In the genomic region with DNA sequence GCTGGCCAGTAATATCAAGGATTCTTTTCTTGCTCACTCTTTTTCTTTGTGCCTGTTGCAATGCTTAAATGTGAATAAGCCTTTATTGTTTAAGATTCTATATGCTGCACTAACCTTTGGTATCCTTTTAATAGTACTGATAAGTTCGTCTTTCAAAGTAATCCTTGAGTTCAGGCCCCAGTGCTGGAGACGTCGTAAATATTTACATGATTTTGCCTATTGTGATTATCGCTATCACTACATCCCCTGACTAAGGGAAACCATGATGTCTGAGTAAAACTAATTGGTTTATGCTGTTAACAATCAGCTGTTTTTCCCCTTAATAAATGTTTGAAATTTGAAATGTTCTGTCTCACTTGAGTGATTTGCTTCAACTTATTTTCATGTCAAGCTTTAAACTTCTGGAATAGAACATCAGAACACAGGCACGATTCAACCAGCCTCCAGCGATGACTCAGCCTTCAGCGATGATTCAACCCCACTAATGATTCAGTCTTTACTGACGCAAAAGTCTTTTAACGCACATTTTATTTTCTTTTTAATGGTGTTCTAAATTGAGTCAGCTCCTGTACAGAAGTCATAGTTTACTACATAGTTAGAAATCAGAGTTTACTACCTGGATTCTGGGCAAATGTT, we compare ENCODE assay signal across 1 cellular context.
TF ChIP-seq lines count a peak whose summit lies in the region.

No MANE protein-coding gene starts in this region.

TF ChIP-seq in K562, 482 proteins besides CTCF, POLR2A, EP300 and RAD21 (continued from another document and continues in another):
- TF ChIP-seq ZNF639 (CRISPR knock-in tag; conservative IDR thresholded peaks at IDR 0.05 in 1 of 2, IDR thresholded peaks at IDR 0.05 in 1 of 2): no peak
- TF ChIP-seq ESRRB (CRISPR knock-in tag; IDR thresholded peaks at IDR 0.05; ENCODE audit: borderline replicate concordance): no peak
- TF ChIP-seq NCOR1 (IDR thresholded peaks at IDR 0.05): no peak
- no peak for TF ChIP-seq ZNF431 (CRISPR knock-in tag; IDR thresholded peaks at IDR 0.05)
- TF ChIP-seq, protein P1, sequence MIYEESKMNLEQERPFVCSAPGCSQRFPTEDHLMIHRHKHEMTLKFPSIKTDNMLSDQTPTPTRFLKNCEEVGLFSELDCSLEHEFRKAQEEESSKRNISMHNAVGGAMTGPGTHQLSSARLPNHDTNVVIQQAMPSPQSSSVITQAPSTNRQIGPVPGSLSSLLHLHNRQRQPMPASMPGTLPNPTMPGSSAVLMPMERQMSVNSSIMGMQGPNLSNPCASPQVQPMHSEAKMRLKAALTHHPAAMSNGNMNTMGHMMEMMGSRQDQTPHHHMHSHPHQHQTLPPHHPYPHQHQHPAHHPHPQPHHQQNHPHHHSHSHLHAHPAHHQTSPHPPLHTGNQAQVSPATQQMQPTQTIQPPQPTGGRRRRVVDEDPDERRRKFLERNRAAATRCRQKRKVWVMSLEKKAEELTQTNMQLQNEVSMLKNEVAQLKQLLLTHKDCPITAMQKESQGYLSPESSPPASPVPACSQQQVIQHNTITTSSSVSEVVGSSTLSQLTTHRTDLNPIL (CRISPR knock-in tag; IDR thresholded peaks at IDR 0.05): no peak
- no peak for TF ChIP-seq XRCC4 (IDR thresholded peaks at IDR 0.05; ENCODE audit: extremely low read depth, insufficient read depth, insufficient read length)
- TF ChIP-seq, protein P2, sequence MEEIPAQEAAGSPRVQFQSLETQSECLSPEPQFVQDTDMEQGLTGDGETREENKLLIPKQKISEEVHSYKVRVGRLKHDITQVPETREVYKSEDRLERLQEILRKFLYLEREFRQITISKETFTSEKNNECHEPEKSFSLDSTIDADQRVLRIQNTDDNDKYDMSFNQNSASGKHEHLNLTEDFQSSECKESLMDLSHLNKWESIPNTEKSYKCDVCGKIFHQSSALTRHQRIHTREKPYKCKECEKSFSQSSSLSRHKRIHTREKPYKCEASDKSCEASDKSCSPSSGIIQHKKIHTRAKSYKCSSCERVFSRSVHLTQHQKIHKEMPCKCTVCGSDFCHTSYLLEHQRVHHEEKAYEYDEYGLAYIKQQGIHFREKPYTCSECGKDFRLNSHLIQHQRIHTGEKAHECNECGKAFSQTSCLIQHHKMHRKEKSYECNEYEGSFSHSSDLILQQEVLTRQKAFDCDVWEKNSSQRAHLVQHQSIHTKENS (CRISPR knock-in tag; IDR thresholded peaks at IDR 0.05): no peak
- no peak for TF ChIP-seq TEAD2 (tag; IDR thresholded peaks at IDR 0.05)
- no peak for TF ChIP-seq RAD51 (IDR thresholded peaks at IDR 0.05; ENCODE audit: borderline replicate concordance, low read depth)
- TF ChIP-seq SNRNP70 (optimal IDR thresholded peaks at IDR 0.05; ENCODE audit: low read depth, low read length): no peak
- TF ChIP-seq, protein P3, sequence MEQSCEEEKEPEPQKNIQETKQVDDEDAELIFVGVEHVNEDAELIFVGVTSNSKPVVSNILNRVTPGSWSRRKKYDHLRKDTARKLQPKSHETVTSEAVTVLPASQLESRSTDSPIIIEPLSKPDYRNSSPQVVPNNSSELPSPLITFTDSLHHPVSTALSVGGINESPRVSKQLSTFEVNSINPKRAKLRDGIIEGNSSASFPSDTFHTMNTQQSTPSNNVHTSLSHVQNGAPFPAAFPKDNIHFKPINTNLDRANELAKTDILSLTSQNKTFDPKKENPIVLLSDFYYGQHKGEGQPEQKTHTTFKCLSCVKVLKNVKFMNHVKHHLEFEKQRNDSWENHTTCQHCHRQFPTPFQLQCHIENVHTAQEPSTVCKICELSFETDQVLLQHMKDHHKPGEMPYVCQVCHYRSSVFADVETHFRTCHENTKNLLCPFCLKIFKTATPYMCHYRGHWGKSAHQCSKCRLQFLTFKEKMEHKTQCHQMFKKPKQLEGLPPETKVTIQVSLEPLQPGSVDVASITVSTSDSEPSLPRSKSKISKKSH (CRISPR knock-in tag; IDR thresholded peaks at IDR 0.05): no peak
- TF ChIP-seq, protein P4, sequence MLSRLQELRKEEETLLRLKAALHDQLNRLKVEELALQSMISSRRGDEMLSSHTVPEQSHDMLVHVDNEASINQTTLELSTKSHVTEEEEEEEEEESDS (CRISPR knock-in tag; IDR thresholded peaks at IDR 0.05): no peak
- TF ChIP-seq ZNF551 (CRISPR knock-in tag; IDR thresholded peaks at IDR 0.05): no peak
- TF ChIP-seq ZNF436 (CRISPR knock-in tag; IDR thresholded peaks at IDR 0.05): no peak
- no peak for TF ChIP-seq ETV6 (IDR thresholded peaks at IDR 0.05; ENCODE audit: borderline replicate concordance in 1 of 2, low read depth in 2 of 2, low read length in 1 of 2)
- no peak for TF ChIP-seq ETV6 (CRISPR knock-in tag; IDR thresholded peaks at IDR 0.05; ENCODE audit: borderline replicate concordance)
- TF ChIP-seq, protein P5, sequence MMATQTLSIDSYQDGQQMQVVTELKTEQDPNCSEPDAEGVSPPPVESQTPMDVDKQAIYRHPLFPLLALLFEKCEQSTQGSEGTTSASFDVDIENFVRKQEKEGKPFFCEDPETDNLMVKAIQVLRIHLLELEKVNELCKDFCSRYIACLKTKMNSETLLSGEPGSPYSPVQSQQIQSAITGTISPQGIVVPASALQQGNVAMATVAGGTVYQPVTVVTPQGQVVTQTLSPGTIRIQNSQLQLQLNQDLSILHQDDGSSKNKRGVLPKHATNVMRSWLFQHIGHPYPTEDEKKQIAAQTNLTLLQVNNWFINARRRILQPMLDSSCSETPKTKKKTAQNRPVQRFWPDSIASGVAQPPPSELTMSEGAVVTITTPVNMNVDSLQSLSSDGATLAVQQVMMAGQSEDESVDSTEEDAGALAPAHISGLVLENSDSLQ (IDR thresholded peaks at IDR 0.05): peak; percentile 31; the same call in 1 of the 2 replicates
- TF ChIP-seq TCF7 (IDR thresholded peaks at IDR 0.05; ENCODE audit: borderline replicate concordance): no peak
- no peak for TF ChIP-seq HMG20B (CRISPR knock-in tag; IDR thresholded peaks at IDR 0.05)
- TF ChIP-seq, protein P6, sequence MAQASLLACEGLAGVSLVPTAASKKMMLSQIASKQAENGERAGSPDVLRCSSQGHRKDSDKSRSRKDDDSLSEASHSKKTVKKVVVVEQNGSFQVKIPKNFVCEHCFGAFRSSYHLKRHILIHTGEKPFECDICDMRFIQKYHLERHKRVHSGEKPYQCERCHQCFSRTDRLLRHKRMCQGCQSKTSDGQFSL (CRISPR knock-in tag; IDR thresholded peaks at IDR 0.05): no peak
- TF ChIP-seq, protein P6 (tag; IDR thresholded peaks at IDR 0.05): no peak
- no peak for TF ChIP-seq RREB1 (CRISPR knock-in tag; IDR thresholded peaks at IDR 0.05)
- TF ChIP-seq SMARCB1 (IDR thresholded peaks at IDR 0.05; ENCODE audit: insufficient read length, low read depth): no peak
- TF ChIP-seq POLR2AphosphoS5 (IDR thresholded peaks at IDR 0.05; ENCODE audit: control insufficient read depth, insufficient read depth, low read depth, low read length): no peak
- TF ChIP-seq RFX5 (IDR thresholded peaks at IDR 0.05; ENCODE audit: low read depth, low read length): no peak
- TF ChIP-seq CEBPG (CRISPR knock-in tag; IDR thresholded peaks at IDR 0.05): no peak
- peak in 1 of 2 experiments; percentile 31; a peak in 1 of 4 replicates for TF ChIP-seq CEBPG (tag; conservative IDR thresholded peaks at IDR 0.05 in 1 of 2, IDR thresholded peaks at IDR 0.05 in 1 of 2)
- TF ChIP-seq ZNF143 (CRISPR knock-in tag; IDR thresholded peaks at IDR 0.05): no peak
- TF ChIP-seq EZH2 (IDR thresholded peaks at IDR 0.05; ENCODE audit: borderline replicate concordance, low read depth, low read length): no peak
- TF ChIP-seq, protein P7, sequence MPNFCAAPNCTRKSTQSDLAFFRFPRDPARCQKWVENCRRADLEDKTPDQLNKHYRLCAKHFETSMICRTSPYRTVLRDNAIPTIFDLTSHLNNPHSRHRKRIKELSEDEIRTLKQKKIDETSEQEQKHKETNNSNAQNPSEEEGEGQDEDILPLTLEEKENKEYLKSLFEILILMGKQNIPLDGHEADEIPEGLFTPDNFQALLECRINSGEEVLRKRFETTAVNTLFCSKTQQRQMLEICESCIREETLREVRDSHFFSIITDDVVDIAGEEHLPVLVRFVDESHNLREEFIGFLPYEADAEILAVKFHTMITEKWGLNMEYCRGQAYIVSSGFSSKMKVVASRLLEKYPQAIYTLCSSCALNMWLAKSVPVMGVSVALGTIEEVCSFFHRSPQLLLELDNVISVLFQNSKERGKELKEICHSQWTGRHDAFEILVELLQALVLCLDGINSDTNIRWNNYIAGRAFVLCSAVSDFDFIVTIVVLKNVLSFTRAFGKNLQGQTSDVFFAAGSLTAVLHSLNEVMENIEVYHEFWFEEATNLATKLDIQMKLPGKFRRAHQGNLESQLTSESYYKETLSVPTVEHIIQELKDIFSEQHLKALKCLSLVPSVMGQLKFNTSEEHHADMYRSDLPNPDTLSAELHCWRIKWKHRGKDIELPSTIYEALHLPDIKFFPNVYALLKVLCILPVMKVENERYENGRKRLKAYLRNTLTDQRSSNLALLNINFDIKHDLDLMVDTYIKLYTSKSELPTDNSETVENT (CRISPR knock-in tag; IDR thresholded peaks at IDR 0.05): no peak
- no peak for TF ChIP-seq ZNF699 (CRISPR knock-in tag; IDR thresholded peaks at IDR 0.05; ENCODE audit: insufficient replicate concordance)
- peak; percentile 49 for TF ChIP-seq MEIS2 (IDR thresholded peaks at IDR 0.05; ENCODE audit: partially characterized antibody)
- TF ChIP-seq MAFF (IDR thresholded peaks at IDR 0.05; ENCODE audit: low read length): peak; percentile 81
- TF ChIP-seq, protein P8, sequence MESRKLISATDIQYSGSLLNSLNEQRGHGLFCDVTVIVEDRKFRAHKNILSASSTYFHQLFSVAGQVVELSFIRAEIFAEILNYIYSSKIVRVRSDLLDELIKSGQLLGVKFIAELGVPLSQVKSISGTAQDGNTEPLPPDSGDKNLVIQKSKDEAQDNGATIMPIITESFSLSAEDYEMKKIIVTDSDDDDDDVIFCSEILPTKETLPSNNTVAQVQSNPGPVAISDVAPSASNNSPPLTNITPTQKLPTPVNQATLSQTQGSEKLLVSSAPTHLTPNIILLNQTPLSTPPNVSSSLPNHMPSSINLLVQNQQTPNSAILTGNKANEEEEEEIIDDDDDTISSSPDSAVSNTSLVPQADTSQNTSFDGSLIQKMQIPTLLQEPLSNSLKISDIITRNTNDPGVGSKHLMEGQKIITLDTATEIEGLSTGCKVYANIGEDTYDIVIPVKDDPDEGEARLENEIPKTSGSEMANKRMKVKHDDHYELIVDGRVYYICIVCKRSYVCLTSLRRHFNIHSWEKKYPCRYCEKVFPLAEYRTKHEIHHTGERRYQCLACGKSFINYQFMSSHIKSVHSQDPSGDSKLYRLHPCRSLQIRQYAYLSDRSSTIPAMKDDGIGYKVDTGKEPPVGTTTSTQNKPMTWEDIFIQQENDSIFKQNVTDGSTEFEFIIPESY (CRISPR knock-in tag; IDR thresholded peaks at IDR 0.05): no peak
- TF ChIP-seq ZSCAN32 (CRISPR knock-in tag; IDR thresholded peaks at IDR 0.05): no peak
- TF ChIP-seq, protein P9, sequence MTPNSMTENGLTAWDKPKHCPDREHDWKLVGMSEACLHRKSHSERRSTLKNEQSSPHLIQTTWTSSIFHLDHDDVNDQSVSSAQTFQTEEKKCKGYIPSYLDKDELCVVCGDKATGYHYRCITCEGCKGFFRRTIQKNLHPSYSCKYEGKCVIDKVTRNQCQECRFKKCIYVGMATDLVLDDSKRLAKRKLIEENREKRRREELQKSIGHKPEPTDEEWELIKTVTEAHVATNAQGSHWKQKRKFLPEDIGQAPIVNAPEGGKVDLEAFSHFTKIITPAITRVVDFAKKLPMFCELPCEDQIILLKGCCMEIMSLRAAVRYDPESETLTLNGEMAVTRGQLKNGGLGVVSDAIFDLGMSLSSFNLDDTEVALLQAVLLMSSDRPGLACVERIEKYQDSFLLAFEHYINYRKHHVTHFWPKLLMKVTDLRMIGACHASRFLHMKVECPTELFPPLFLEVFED (CRISPR knock-in tag; conservative IDR thresholded peaks at IDR 0.05): no peak
- no peak for TF ChIP-seq NFYB (IDR thresholded peaks at IDR 0.05; ENCODE audit: extremely low read depth, insufficient read length)
- TF ChIP-seq SRSF9 (IDR thresholded peaks at IDR 0.05; ENCODE audit: borderline replicate concordance, low read depth, low read length): no peak
